ENCODE assay signal across 10 cellular contexts in genomic region chr13:81487151-81487550, GRCh38.
DNase-seq lines count a peak whose midpoint lies in the region; ATAC-seq and TF ChIP-seq lines count a peak whose summit lies in the region.
"Had no signal": no experiment of that assay in that cellular context is flagged by ENCODE, and none has a peak within 500 bp of the region (broad histone marks: within the 10 kb centered on the region; RNA-seq: fewer than 3 reads in every experiment).

No MANE protein-coding gene starts in this region.

- H3K36me3 ChIP-seq in ACC112 (ENCODE audit: insufficient read depth, low read length): no peaks in the 10 kb centered on the region
- H3K36me3 ChIP-seq in left lung: no peaks in the 10 kb centered on the region
- no peaks in the 10 kb centered on the region for H3K36me3 ChIP-seq in ascending aorta
- no peaks in the 10 kb centered on the region for H3K36me3 ChIP-seq in aorta (ENCODE audit: control insufficient read depth in 1 of 2, insufficient read depth in 2 of 2, low read length in 1 of 2)
- H3K36me3 ChIP-seq: right lobe of liver, thyroid gland had no signal

- WGBS in aorta, 2 donors: 52 to 53% methylated on average over 3 of the region's 3 CpGs

- intact Hi-C loops in left lung (cut with DNase I) (no loop called here), ascending aorta (cut with DNase I) (no loop called here), aorta (cut with DNase I) (no loop called here)

- H3K4me3 ChIP-seq in ACC112 (ENCODE audit: low read depth, low read length) (peak overlapping the region; percentile 59), left lung (no peak overlapping the region), ascending aorta (no peak overlapping the region), aorta (ENCODE audit: low read length in 2 of 2) (no peak overlapping the region)
- H3K4me3 ChIP-seq: right lobe of liver, thyroid gland had no signal

- TF ChIP-seq CTCF in left lung (IDR thresholded peaks at IDR 0.05): no peak
- no peak for TF ChIP-seq CTCF in ascending aorta (IDR thresholded peaks at IDR 0.05)

- H3K79me2 ChIP-seq in ACC112 (ENCODE audit: control insufficient read depth, insufficient read depth, low read length, unreplicated experiment): no peaks in the 10 kb centered on the region

- CTCF ChIA-PET in HEK293T (lab: Yijun Ruan, JAX): interaction anchor here (0.6 to 2.2 kb wide), 3 partner anchors 17 to 424 kb away, joined by 3 to 7 read pairs (median 3); no protein-coding TSS in a partner anchor

- DNase-seq in HEK293T (ENCODE audit: extremely low spot score): peak; percentile 65
- peak; percentile 10 to 54 for DNase-seq in SHP77 (lab: John Stamatoyannopoulos, UW)
- peak; percentile 9 for DNase-seq in globus pallidus (ENCODE audit: low spot score)
- DNase-seq in left lung: no peak
- no peak for DNase-seq in ascending aorta (ENCODE audit: low spot score in 2 of 2)
- no peak for DNase-seq in aorta
- DNase-seq: right lobe of liver, thyroid gland had no signal

- POLR2A ChIA-PET in HEK293T (lab: Yijun Ruan, JAX): no interaction called here

- no peak for ATAC-seq in HG03280 (IDR thresholded peaks at IDR 0.05; ENCODE audit: unreplicated experiment)
- ATAC-seq in left lung: no peak
- no peak for ATAC-seq in aorta (ENCODE audit: low FRiP score)

- no peaks in the 10 kb centered on the region for H3K27me3 ChIP-seq in ACC112 (ENCODE audit: insufficient read depth, low read length)
- H3K27me3 ChIP-seq in left lung: no peaks in the 10 kb centered on the region
- H3K27me3 ChIP-seq in ascending aorta: no peaks in the 10 kb centered on the region
- no peaks in the 10 kb centered on the region for H3K27me3 ChIP-seq in aorta (ENCODE audit: control insufficient read depth in 1 of 2, insufficient read depth in 2 of 2, low read length in 1 of 2)
- H3K27me3 ChIP-seq: right lobe of liver, thyroid gland had no signal

- H3K9me3 ChIP-seq in left lung (no peaks in the 10 kb centered on the region), ascending aorta (no peaks in the 10 kb centered on the region), aorta (ENCODE audit: control insufficient read depth, low read length) (no peaks in the 10 kb centered on the region)
- H3K9me3 ChIP-seq: right lobe of liver, thyroid gland had no signal

- H3K4me1 ChIP-seq in ACC112 (ENCODE audit: control insufficient read depth, insufficient read depth, low read length, unreplicated experiment): no peaks in the 10 kb centered on the region
- H3K4me1 ChIP-seq in left lung: no peaks in the 10 kb centered on the region
- H3K4me1 ChIP-seq in ascending aorta: no peaks in the 10 kb centered on the region
- no peaks in the 10 kb centered on the region for H3K4me1 ChIP-seq in aorta (ENCODE audit: control insufficient read depth in 1 of 2, insufficient read depth in 2 of 2, low read length in 2 of 2)
- H3K4me1 ChIP-seq: right lobe of liver, thyroid gland had no signal

- H3K27ac ChIP-seq in ACC112 (ENCODE audit: low read depth, low read length) (no peak overlapping the region), left lung (no peak overlapping the region), ascending aorta (no peak overlapping the region), aorta (ENCODE audit: low read depth in 1 of 2, low read length in 2 of 2) (no peak overlapping the region)
- H3K27ac ChIP-seq: right lobe of liver, thyroid gland had no signal

- H2AFZ ChIP-seq in ACC112 (ENCODE audit: low read length, unreplicated experiment): no peak overlapping the region

TF ChIP-seq in HEK293T, 16 proteins besides CTCF, POLR2A, EP300 and RAD21:
- TF ChIP-seq SUZ12 (IDR thresholded peaks at IDR 0.05) (no peak), BHLHE40 (IDR thresholded peaks at IDR 0.05; ENCODE audit: borderline replicate concordance) (no peak), L3MBTL2 (conservative IDR thresholded peaks at IDR 0.05) (no peak), LEF1 (IDR thresholded peaks at IDR 0.05; ENCODE audit: borderline replicate concordance) (no peak)

Comparison
In these comparisons a context has a peak if more than half of its experiments do, and no peak if none do; other contexts are left out.
1. DNase-seq: peak in HEK293T (single experiment), SHP77 (2 of 2) and globus pallidus (single experiment); none in left lung (0 of 2), ascending aorta (0 of 2) and aorta (0 of 2).